ENCODE assay signal across 24 cellular contexts in the genomic region with DNA sequence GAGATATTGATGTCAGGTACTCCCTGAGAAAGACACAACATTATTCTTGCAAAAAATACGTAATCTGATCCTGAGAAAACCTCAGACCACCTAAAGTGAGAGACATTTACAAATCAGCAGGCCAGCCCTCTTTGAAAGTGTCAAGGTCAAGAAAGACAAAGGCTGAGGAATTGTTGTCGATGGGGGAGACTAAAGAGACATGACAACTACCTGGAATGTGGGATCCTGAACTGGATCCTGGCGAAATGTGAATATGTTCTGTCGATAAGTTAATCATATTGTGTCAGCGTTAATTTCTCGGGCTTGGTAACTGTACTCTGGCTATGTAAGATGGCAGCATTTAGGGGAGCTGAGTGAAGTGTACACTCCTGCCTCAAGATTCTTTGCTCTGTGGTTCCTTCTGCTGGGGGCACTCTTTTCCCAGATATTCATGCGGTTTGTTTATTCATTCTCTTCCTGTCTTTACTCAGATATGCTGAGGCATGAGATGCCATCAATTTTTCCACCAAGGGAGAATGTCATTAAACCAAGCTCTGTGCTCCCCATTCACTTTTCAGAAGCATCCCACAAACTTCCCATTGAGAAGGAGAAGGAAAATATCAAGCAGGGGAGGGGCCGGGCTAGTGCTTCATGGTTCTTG.
"Had no signal": no experiment of that assay in that cellular context is flagged by ENCODE, and none has a peak within 500 bp of the region (broad histone marks: within the 10 kb centered on the region; RNA-seq: fewer than 3 reads in every experiment).

No MANE protein-coding gene starts in this region.

- H3K4me1 Mint-ChIP-seq: activated CD4-positive, alpha-beta T cell treated with anti-CD3 and anti-CD28 coated beads for 36 hours; activated naive CD8-positive, alpha-beta T cell treated with anti-CD3 and anti-CD28 coated beads, Interleukin-2, amount 10 ng/mL, durations not matched to agents 7 days and 5 days; activated T-helper 17 cell treated with anti-CD3 and anti-CD28 coated beads, Interleukin-2, amount 50 U/mL, for 72 hours; stimulated activated naive CD8-positive, alpha-beta T cell treated with anti-CD3 and anti-CD28 coated beads, Interleukin-15, amount 100 ng/mL, for 72 hours had no signal

- ATAC-seq: activated CD4-positive, alpha-beta T cell treated with anti-CD3 and anti-CD28 coated beads for 36 hours; activated CD8-positive, alpha-beta memory T cell treated with anti-CD3 and anti-CD28 coated beads, Interleukin-2, amount 10 ng/mL, durations not matched to agents 7 days and 5 days; activated T-helper 17 cell treated with anti-CD3 and anti-CD28 coated beads, Interleukin-2, amount 50 U/mL, for 72 hours; left colon; lower lobe of right lung; right cardiac atrium; stimulated activated naive CD8-positive, alpha-beta T cell treated with anti-CD3 and anti-CD28 coated beads, Interleukin-15, amount 100 ng/mL, for 72 hours had no signal

- H3K27ac ChIP-seq: colonic mucosa, lower lobe of right lung, prostate gland, suprapubic skin, transverse colon, vagina had no signal

- H3K9me3 Mint-ChIP-seq: activated CD4-positive, alpha-beta memory T cell treated with anti-CD3 and anti-CD28 coated beads for 36 hours; activated naive CD8-positive, alpha-beta T cell treated with anti-CD3 and anti-CD28 coated beads, Interleukin-2, amount 10 ng/mL, durations not matched to agents 7 days and 5 days; activated T-helper 17 cell treated with anti-CD3 and anti-CD28 coated beads, Interleukin-2, amount 50 U/mL, for 72 hours; brain; mesothelial cell of epicardium; nephron; stimulated activated naive CD8-positive, alpha-beta T cell treated with anti-CD3 and anti-CD28 coated beads, Interleukin-15, amount 100 ng/mL, for 72 hours had no signal

- H3K27me3 ChIP-seq: colonic mucosa, suprapubic skin, transverse colon, vagina had no signal

- H3K4me3 ChIP-seq: colonic mucosa, lower lobe of right lung, prostate gland, suprapubic skin, transverse colon, vagina had no signal

- H3K4me3 Mint-ChIP-seq: activated CD4-positive, alpha-beta memory T cell treated with anti-CD3 and anti-CD28 coated beads for 36 hours; activated CD4-positive, alpha-beta T cell treated with anti-CD3 and anti-CD28 coated beads for 36 hours; activated CD8-positive, alpha-beta memory T cell treated with anti-CD3 and anti-CD28 coated beads, Interleukin-2, amount 10 ng/mL, durations not matched to agents 7 days and 5 days; activated naive CD8-positive, alpha-beta T cell treated with anti-CD3 and anti-CD28 coated beads, Interleukin-2, amount 10 ng/mL, durations not matched to agents 7 days and 5 days; activated T-helper 17 cell treated with anti-CD3 and anti-CD28 coated beads, Interleukin-2, amount 50 U/mL, for 72 hours; brain; mesothelial cell of epicardium; nephron; stimulated activated naive CD8-positive, alpha-beta T cell treated with anti-CD3 and anti-CD28 coated beads, Interleukin-15, amount 100 ng/mL, for 72 hours had no signal

- H3K36me3 Mint-ChIP-seq: activated CD4-positive, alpha-beta memory T cell treated with anti-CD3 and anti-CD28 coated beads for 36 hours; activated CD8-positive, alpha-beta memory T cell treated with anti-CD3 and anti-CD28 coated beads, Interleukin-2, amount 10 ng/mL, durations not matched to agents 7 days and 5 days; activated naive CD8-positive, alpha-beta T cell treated with anti-CD3 and anti-CD28 coated beads, Interleukin-2, amount 10 ng/mL, durations not matched to agents 7 days and 5 days; brain; mesothelial cell of epicardium had no signal

- H3K36me3 ChIP-seq: colonic mucosa, lower lobe of right lung, prostate gland, suprapubic skin, transverse colon, vagina had no signal

- DNase-seq: activated CD4-positive, alpha-beta memory T cell treated with anti-CD3 and anti-CD28 coated beads for 36 hours; activated CD4-positive, alpha-beta T cell treated with anti-CD3 and anti-CD28 coated beads for 36 hours; activated CD8-positive, alpha-beta memory T cell treated with anti-CD3 and anti-CD28 coated beads, Interleukin-2, amount 10 ng/mL, durations not matched to agents 7 days and 5 days; activated naive CD4-positive, alpha-beta T cell treated with Interleukin-2 at 50 U/mL for 16 hours; activated naive CD8-positive, alpha-beta T cell treated with anti-CD3 and anti-CD28 coated beads, Interleukin-2, amount 10 ng/mL, durations not matched to agents 7 days and 5 days; amygdala; central memory CD4-positive, alpha-beta T cell; colonic mucosa; foreskin melanocyte; glutamatergic neuron; hypothalamus; islet precursor cell; left colon; lower lobe of right lung; right cardiac atrium; stimulated activated naive CD8-positive, alpha-beta T cell treated with anti-CD3 and anti-CD28 coated beads, Interleukin-15, amount 100 ng/mL, for 72 hours; transverse colon had no signal

- H3K27ac Mint-ChIP-seq: activated CD4-positive, alpha-beta memory T cell treated with anti-CD3 and anti-CD28 coated beads for 36 hours; activated CD4-positive, alpha-beta T cell treated with anti-CD3 and anti-CD28 coated beads for 36 hours; activated CD8-positive, alpha-beta memory T cell treated with anti-CD3 and anti-CD28 coated beads, Interleukin-2, amount 10 ng/mL, durations not matched to agents 7 days and 5 days; activated naive CD8-positive, alpha-beta T cell treated with anti-CD3 and anti-CD28 coated beads, Interleukin-2, amount 10 ng/mL, durations not matched to agents 7 days and 5 days; activated T-helper 17 cell treated with anti-CD3 and anti-CD28 coated beads, Interleukin-2, amount 50 U/mL, for 72 hours; brain; mesothelial cell of epicardium; nephron; stimulated activated naive CD8-positive, alpha-beta T cell treated with anti-CD3 and anti-CD28 coated beads, Interleukin-15, amount 100 ng/mL, for 72 hours had no signal

- H3K4me1 ChIP-seq: colonic mucosa, lower lobe of right lung, prostate gland, suprapubic skin, transverse colon, vagina had no signal

- H3K9me3 ChIP-seq: colonic mucosa, lower lobe of right lung, prostate gland, suprapubic skin, transverse colon, vagina had no signal

- H3K27me3 Mint-ChIP-seq: activated CD4-positive, alpha-beta memory T cell treated with anti-CD3 and anti-CD28 coated beads for 36 hours; activated CD4-positive, alpha-beta T cell treated with anti-CD3 and anti-CD28 coated beads for 36 hours; activated CD8-positive, alpha-beta memory T cell treated with anti-CD3 and anti-CD28 coated beads, Interleukin-2, amount 10 ng/mL, durations not matched to agents 7 days and 5 days; activated naive CD8-positive, alpha-beta T cell treated with anti-CD3 and anti-CD28 coated beads, Interleukin-2, amount 10 ng/mL, durations not matched to agents 7 days and 5 days; activated T-helper 17 cell treated with anti-CD3 and anti-CD28 coated beads, Interleukin-2, amount 50 U/mL, for 72 hours; stimulated activated naive CD8-positive, alpha-beta T cell treated with anti-CD3 and anti-CD28 coated beads, Interleukin-15, amount 100 ng/mL, for 72 hours had no signal
